Comparison of ENCODE assay signal across 1 cellular context in genomic region chr20:62910777-62911497, GRCh38.
TF ChIP-seq lines count a peak whose summit lies in the region.

No MANE protein-coding gene starts in this region.

TF ChIP-seq in GM12878, 131 proteins besides CTCF, POLR2A, EP300 and RAD21:
- TF ChIP-seq JUND (IDR thresholded peaks at IDR 0.05; ENCODE audit: low read depth, low read length) (no peak), NBN (IDR thresholded peaks at IDR 0.05) (no peak), SMAD5 (IDR thresholded peaks at IDR 0.05; ENCODE audit: low read depth) (no peak), TBL1XR1 (IDR thresholded peaks at IDR 0.05; ENCODE audit: low read depth, low read length) (no peak), PKNOX1 (IDR thresholded peaks at IDR 0.05) (no peak), KDM1A (IDR thresholded peaks at IDR 0.05; ENCODE audit: borderline replicate concordance) (no peak), RBBP5 (conservative IDR thresholded peaks at IDR 0.05) (no peak), ASH2L (IDR thresholded peaks at IDR 0.05; ENCODE audit: borderline replicate concordance, low read depth) (no peak), NFIC (IDR thresholded peaks at IDR 0.05; ENCODE audit: low read depth, low read length) (no peak), FOXM1 (IDR thresholded peaks at IDR 0.05; ENCODE audit: low read depth, low read length) (no peak), ETV6 (conservative IDR thresholded peaks at IDR 0.05 in 1 of 2, IDR thresholded peaks at IDR 0.05 in 1 of 2; ENCODE audit: borderline replicate concordance in 1 of 2, low read depth in 1 of 2) (no peak), SREBF2 (IDR thresholded peaks at IDR 0.05; ENCODE audit: low read length) (no peak), FOS (IDR thresholded peaks at IDR 0.05; ENCODE audit: borderline replicate concordance, extremely low read depth, insufficient read length) (no peak), ZNF687 (IDR thresholded peaks at IDR 0.05) (no peak), HDAC2 (IDR thresholded peaks at IDR 0.05) (no peak), CBX3 (IDR thresholded peaks at IDR 0.05; ENCODE audit: borderline replicate concordance, low read depth) (no peak)
